ENCODE assay signal across 17 cellular contexts in genomic region chr7:15174470-15174869, GRCh38.
A peak's percentile ranks its signal among the peaks of the same experiment; 100 is the strongest.
DNase-seq lines count a peak whose midpoint lies in the region; TF ChIP-seq lines count a peak whose summit lies in the region.
"Had no signal": no experiment of that assay in that cellular context is flagged by ENCODE, and none has a peak within 500 bp of the region (broad histone marks: within the 10 kb centered on the region; RNA-seq: fewer than 3 reads in every experiment).

No MANE protein-coding gene starts in this region.

- H3K36me3 ChIP-seq in SK-N-SH (replicated peaks in 1 of 2; ENCODE audit: control insufficient read depth in 1 of 2, insufficient read depth in 2 of 2, low read length in 1 of 2) (no peaks in the 10 kb centered on the region), osteoblast (ENCODE audit: insufficient read depth, low read length) (no peaks in the 10 kb centered on the region)

- no peak overlapping the region for H3K9ac ChIP-seq in SK-N-SH

- no peak overlapping the region for H3K4me3 Mint-ChIP-seq in T-helper 1 cell treated with Interleukin-12 subunit alpha and Interleukin-12 subunit beta and Interleukin-4 antibody, amounts not matched to agents 30 μg/mL and 1 μg/mL, for 36 hours
- H3K4me3 Mint-ChIP-seq: CD4-positive, alpha-beta T cell; GM23338; IgD-negative memory B cell had no signal

- no peaks in the 10 kb centered on the region for H3K9me3 ChIP-seq in SK-N-SH
- H3K9me3 ChIP-seq in osteoblast (ENCODE audit: low read depth, low read length), result no peaks in the 10 kb centered on the region
- H3K9me3 ChIP-seq: Caco-2 had no signal

- H3K4me2 ChIP-seq in SK-N-SH, result no peak overlapping the region
- H3K4me2 ChIP-seq in osteoblast (ENCODE audit: insufficient read depth, low read length), result no peak overlapping the region
- H3K4me2 ChIP-seq: GM23338 had no signal

- 55% methylated on average over 1 of the region's 1 CpG for WGBS in SK-N-SH (ENCODE audit: low lambda C conversion rate)

- H3K4me3 ChIP-seq in SK-N-SH (ENCODE audit: low read depth in 2 of 2, low read length in 1 of 2), result no peak overlapping the region
- no peak overlapping the region for H3K4me3 ChIP-seq in osteoblast (ENCODE audit: insufficient read depth, low read length)
- H3K4me3 ChIP-seq: GM23338 had no signal

- POLR2A ChIA-PET in SK-N-SH (lab: Yijun Ruan, JAX), result no interaction called here

- DNase-seq in T-helper 1 cell (no peak), HS-27A (ENCODE audit: low read depth) (peak; percentile 38), SK-N-SH (no peak), osteoblast (ENCODE audit: insufficient read length, low spot score, missing footprints) (no peak), NAMALWA (ENCODE audit: low spot score) (no peak), occipital lobe (lab: John Stamatoyannopoulos, UW) (no peak), NCI-H446 (lab: John Stamatoyannopoulos, UW) (no peak)
- DNase-seq: AML-193; Caco-2; CD4-positive, alpha-beta T cell; DMS79; GDM1; HCEC 1CT had no signal

- H3K27ac Mint-ChIP-seq in T-helper 1 cell treated with Interleukin-12 subunit alpha and Interleukin-12 subunit beta and Interleukin-4 antibody, amounts not matched to agents 30 μg/mL and 1 μg/mL, for 36 hours, result peak overlapping the region; percentile 55
- H3K27ac Mint-ChIP-seq: CD4-positive, alpha-beta T cell; GM23338; IgD-negative memory B cell had no signal

- no peaks in the 10 kb centered on the region for H3K27me3 Mint-ChIP-seq in T-helper 1 cell treated with Interleukin-12 subunit alpha and Interleukin-12 subunit beta and Interleukin-4 antibody, amounts not matched to agents 30 μg/mL and 1 μg/mL, for 36 hours (ENCODE audit: low read depth)
- H3K27me3 Mint-ChIP-seq: CD4-positive, alpha-beta T cell; IgD-negative memory B cell had no signal

- H3K79me2 ChIP-seq in SK-N-SH (ENCODE audit: insufficient read depth), result no peaks in the 10 kb centered on the region
- H3K79me2 ChIP-seq in osteoblast (ENCODE audit: insufficient read depth, low read length), result no peaks in the 10 kb centered on the region

- no peaks in the 10 kb centered on the region for H3K36me3 Mint-ChIP-seq in T-helper 1 cell treated with Interleukin-12 subunit alpha and Interleukin-12 subunit beta and Interleukin-4 antibody, amounts not matched to agents 30 μg/mL and 1 μg/mL, for 36 hours (ENCODE audit: low read depth)
- H3K36me3 Mint-ChIP-seq: IgD-negative memory B cell had no signal

- no peaks in the 10 kb centered on the region for H3K9me2 ChIP-seq in SK-N-SH

- H3K4me1 Mint-ChIP-seq in T-helper 1 cell treated with Interleukin-12 subunit alpha and Interleukin-12 subunit beta and Interleukin-4 antibody, amounts not matched to agents 30 μg/mL and 1 μg/mL, for 36 hours (ENCODE audit: low read depth), result no peaks in the 10 kb centered on the region
- H3K4me1 Mint-ChIP-seq: GM23338, IgD-negative memory B cell had no signal

- H3K4me1 ChIP-seq in SK-N-SH (ENCODE audit: control insufficient read depth in 1 of 2, insufficient read depth in 2 of 2, low read depth in 1 of 2, low read length in 1 of 2), result peaks cover 0 to 4% of the 10 kb centered on the region in 2 experiments; a peak in 1 of 4 replicates
- no peaks in the 10 kb centered on the region for H3K4me1 ChIP-seq in osteoblast (ENCODE audit: insufficient read depth, low read length)
- H3K4me1 ChIP-seq: Caco-2 had no signal

- no peak for TF ChIP-seq RAD21 in SK-N-SH (IDR thresholded peaks at IDR 0.05; ENCODE audit: low read length)

- CTCF ChIA-PET in SK-N-SH (lab: Yijun Ruan, JAX), result interaction anchor here (0.5 to 1.4 kb wide), 3 partner anchors 12 to 49 kb away, joined by 3 to 4 read pairs (median 3); no protein-coding TSS in a partner anchor

- peak in 1 of 2 experiments; percentile 27; a peak in 1 of 4 replicates for TF ChIP-seq EP300 in SK-N-SH (IDR thresholded peaks at IDR 0.05; ENCODE audit: borderline replicate concordance in 1 of 2, low read depth in 1 of 2, low read length in 1 of 2)

- H3K27ac ChIP-seq in SK-N-SH (ENCODE audit: low read depth in 2 of 2, low read length in 1 of 2) (no peak overlapping the region), osteoblast (ENCODE audit: low read depth, low read length) (no peak overlapping the region)
- H3K27ac ChIP-seq: C4-2B had no signal

- TF ChIP-seq CTCF in SK-N-SH (IDR thresholded peaks at IDR 0.05) (no peak), osteoblast (IDR thresholded peaks at IDR 0.05; ENCODE audit: extremely low read depth, low read depth, low read length) (no peak)

- peaks cover 17% of the 10 kb centered on the region for H3F3A ChIP-seq in SK-N-SH (replicated peaks; ENCODE audit: insufficient read depth)

- H3K27me3 ChIP-seq in SK-N-SH (ENCODE audit: insufficient read depth), result no peaks in the 10 kb centered on the region
- no peaks in the 10 kb centered on the region for H3K27me3 ChIP-seq in osteoblast (ENCODE audit: insufficient read depth, low read length)

- no peaks in the 10 kb centered on the region for H4K20me1 ChIP-seq in SK-N-SH (ENCODE audit: insufficient read depth)
- H4K20me1 ChIP-seq in osteoblast (ENCODE audit: insufficient read depth, low read length), result no peaks in the 10 kb centered on the region

- H3K9me3 Mint-ChIP-seq in T-helper 1 cell treated with Interleukin-12 subunit alpha and Interleukin-12 subunit beta and Interleukin-4 antibody, amounts not matched to agents 30 μg/mL and 1 μg/mL, for 36 hours, result no peaks in the 10 kb centered on the region

- H2AFZ ChIP-seq in SK-N-SH (ENCODE audit: low read depth), result peak overlapping the region; percentile 64; the same call in 1 of the 2 replicates
- H2AFZ ChIP-seq in osteoblast (ENCODE audit: low read length), result peak overlapping the region; percentile 5
- H2AFZ ChIP-seq: GM23338 had no signal

TF ChIP-seq in SK-N-SH, 30 proteins besides CTCF, POLR2A, EP300 and RAD21:
- no peak for TF ChIP-seq GABPA (IDR thresholded peaks at IDR 0.05; ENCODE audit: low read depth)
- TF ChIP-seq NRF1 (IDR thresholded peaks at IDR 0.05; ENCODE audit: low read depth, low read length), result no peak
- TF ChIP-seq SIN3A (IDR thresholded peaks at IDR 0.05; ENCODE audit: borderline replicate concordance, low read depth, low read length), result no peak
- no peak for TF ChIP-seq ELF1 (IDR thresholded peaks at IDR 0.05)
- no peak for TF ChIP-seq MEF2A (IDR thresholded peaks at IDR 0.05; ENCODE audit: borderline replicate concordance, low read depth)
- no peak for TF ChIP-seq USF2 (IDR thresholded peaks at IDR 0.05; ENCODE audit: borderline replicate concordance, low read depth, low read length)
- TF ChIP-seq MAX (IDR thresholded peaks at IDR 0.05; ENCODE audit: low read depth), result no peak
- no peak for TF ChIP-seq FOSL2 (IDR thresholded peaks at IDR 0.05; ENCODE audit: borderline replicate concordance, low read depth)
- TF ChIP-seq ZBTB33 (IDR thresholded peaks at IDR 0.05; ENCODE audit: borderline replicate concordance, low read depth), result no peak
- no peak for TF ChIP-seq TCF12 (IDR thresholded peaks at IDR 0.05)
- TF ChIP-seq TEAD4 (IDR thresholded peaks at IDR 0.05; ENCODE audit: borderline replicate concordance, insufficient read depth), result no peak
- TF ChIP-seq RCOR1 (IDR thresholded peaks at IDR 0.05; ENCODE audit: low read length), result no peak
